In genomic region chr20:44656447-44656846, GRCh38 we compare ENCODE assay signal across 19 cellular contexts. TPM values are rescaled to one million over a fixed set of nuclear protein-coding genes. Genes with fewer than 3 reads are reported as not detected.
"Had no signal": no experiment of that assay in that cellular context is flagged by ENCODE, and none has a peak within 500 bp of the region (broad histone marks: within the 10 kb centered on the region; RNA-seq: fewer than 3 reads in every experiment).

No MANE protein-coding gene starts in this region.

- H3K9me3 Mint-ChIP-seq: stimulated activated memory B cell treated with anti-CD40 and anti-IgM and Interleukin-4, amounts not matched to agents 10 μg/mL and 1 μg/mL and 100 μg/mL, for 72 hours; T-helper 1 cell treated with Interleukin-12 subunit alpha and Interleukin-12 subunit beta and Interleukin-4 antibody, amounts not matched to agents 30 μg/mL and 1 μg/mL, for 36 hours had no signal

- DNase-seq: activated CD4-positive, CD25-positive, alpha-beta regulatory T cell treated with anti-CD3 and anti-CD28 coated beads, Interleukin-2, amount 50 U/mL, for 72 hours; activated T-cell treated with anti-CD3 and anti-CD28 coated beads for 4 hours; amygdala; body of pancreas; left lung; ovary; spleen; stimulated activated CD4-positive, alpha-beta T cell treated with anti-CD3 and anti-CD28 coated beads, Interleukin-4, amount 100 ng/mL, for 4 hours; upper lobe of left lung had no signal

- H3K4me3 ChIP-seq: body of pancreas, left lung, ovary, spleen, thoracic aorta, upper lobe of left lung had no signal

- H3K27ac Mint-ChIP-seq: activated naive CD8-positive, alpha-beta T cell; memory B cell; stimulated activated memory B cell treated with anti-CD40 and anti-IgM and Interleukin-4, amounts not matched to agents 10 μg/mL and 1 μg/mL and 100 μg/mL, for 72 hours; T-helper 1 cell treated with Interleukin-12 subunit alpha and Interleukin-12 subunit beta and Interleukin-4 antibody, amounts not matched to agents 30 μg/mL and 1 μg/mL, for 36 hours had no signal

- H3K4me3 Mint-ChIP-seq: activated naive CD8-positive, alpha-beta T cell; memory B cell; stimulated activated memory B cell treated with anti-CD40 and anti-IgM and Interleukin-4, amounts not matched to agents 10 μg/mL and 1 μg/mL and 100 μg/mL, for 72 hours; T-helper 1 cell treated with Interleukin-12 subunit alpha and Interleukin-12 subunit beta and Interleukin-4 antibody, amounts not matched to agents 30 μg/mL and 1 μg/mL, for 36 hours had no signal

- ATAC-seq: body of pancreas; left lung; stimulated activated memory B cell treated with anti-CD40 and anti-IgM and Interleukin-4, amounts not matched to agents 10 μg/mL and 1 μg/mL and 100 μg/mL, for 72 hours had no signal

- H3K27me3 Mint-ChIP-seq: activated naive CD8-positive, alpha-beta T cell; memory B cell; stimulated activated memory B cell treated with anti-CD40 and anti-IgM and Interleukin-4, amounts not matched to agents 10 μg/mL and 1 μg/mL and 100 μg/mL, for 72 hours had no signal

- H3K36me3 Mint-ChIP-seq: activated naive CD8-positive, alpha-beta T cell; memory B cell; stimulated activated memory B cell treated with anti-CD40 and anti-IgM and Interleukin-4, amounts not matched to agents 10 μg/mL and 1 μg/mL and 100 μg/mL, for 72 hours had no signal

- H3K9me3 ChIP-seq: body of pancreas, ovary, thoracic aorta, upper lobe of left lung had no signal

- H3K27ac ChIP-seq: body of pancreas, left lung, ovary, spleen, thoracic aorta, upper lobe of left lung had no signal

- FAIRE-seq: endometrium, frontal cortex, kidney had no signal

- H3K27me3 ChIP-seq: body of pancreas, left lung, ovary, spleen, upper lobe of left lung had no signal

- H3K36me3 ChIP-seq: left lung, ovary, spleen, thoracic aorta, upper lobe of left lung had no signal

RNA-seq across cellular contexts. Expression of gene CCN5, which starts 58.7 kb away (rescaled TPM):
- total RNA-seq: frontal cortex, mononuclear cell, pulmonary artery endothelial cell had no signal
